8 cellular contexts compared by ENCODE assay signal in the genomic region with DNA sequence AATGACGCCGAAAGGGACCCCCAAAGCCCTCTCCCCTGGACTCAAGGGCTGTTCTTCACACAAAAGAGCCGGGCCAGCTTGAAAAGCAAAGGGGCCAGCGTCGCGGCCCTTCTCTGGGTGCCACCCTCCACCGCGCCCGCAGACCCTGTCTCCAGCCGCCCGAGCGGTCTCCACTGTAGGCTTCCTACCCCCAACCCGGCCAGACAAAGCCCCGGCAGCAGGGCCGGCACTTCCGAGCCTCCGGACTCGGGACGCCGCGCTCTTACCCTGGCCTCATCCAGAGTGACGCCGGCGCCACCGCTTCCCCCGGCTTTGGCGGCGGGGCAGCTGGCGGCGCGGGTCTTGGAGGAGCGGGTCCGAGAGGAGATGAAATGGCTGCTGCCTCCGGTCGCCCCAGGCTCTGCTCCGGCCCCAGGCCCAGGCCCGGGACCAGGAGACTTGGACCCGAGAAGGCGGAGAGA. TPM values are rescaled to one million over a fixed set of nuclear protein-coding genes. Genes with fewer than 3 reads are reported as not detected.
DNase-seq lines count a peak whose midpoint lies in the region; ATAC-seq and TF ChIP-seq lines count a peak whose summit lies in the region.

No MANE protein-coding gene starts in this region.

- H3K4me3 ChIP-seq in liver (ENCODE audit: low read depth in 1 of 3, low read length in 3 of 3): peak overlapping the region; percentile 87 to 91 (median 90)

- H3K27me3 ChIP-seq in liver (ENCODE audit: control insufficient read depth in 4 of 4, insufficient read depth in 4 of 4, low read length in 3 of 4): no peaks in the 10 kb centered on the region

- DNase-seq in AG20443 (ENCODE audit: low spot score) (peak; percentile 58), T follicular helper cell (ENCODE audit: low read depth) (peak; percentile 2), cerebellum (ENCODE audit: low spot score) (peak; percentile 44), GM19240 (ENCODE audit: insufficient read length, low spot score) (no peak)
- DNase-seq in stimulated activated naive CD4-positive, alpha-beta T cell treated with Interleukin-2 at 50 U/mL for 16 hours (lab: John Stamatoyannopoulos, UW): peak; percentile 40

- H3K4me1 ChIP-seq in liver (ENCODE audit: control insufficient read depth in 4 of 4, insufficient read depth in 4 of 4, low read length in 3 of 4): peaks cover 2 to 28% (median 18%) of the 10 kb centered on the region in 4 donors

- TF ChIP-seq CTCF in liver (IDR thresholded peaks at IDR 0.05; ENCODE audit: low read depth, low read length, missing input control): no peak

- TF ChIP-seq RAD21 in liver (IDR thresholded peaks at IDR 0.05): no peak

- H3K9ac ChIP-seq in liver (ENCODE audit: low read depth in 1 of 2, low read length in 2 of 2): peak overlapping the region; percentile 93 to 96

- H3K36me3 ChIP-seq in liver (ENCODE audit: control insufficient read depth in 4 of 4, insufficient read depth in 3 of 4, low read depth in 1 of 4, low read length in 3 of 4): no peaks in the 10 kb centered on the region

- under 1% methylated on average over 39 of the region's 39 CpGs for WGBS in liver

- H3K9me3 ChIP-seq in liver (ENCODE audit: control insufficient read depth in 4 of 4, low read length in 3 of 4): no peaks in the 10 kb centered on the region

- ATAC-seq in GM19023 (IDR thresholded peaks at IDR 0.05; ENCODE audit: unreplicated experiment) (peak; percentile 27), HG03139 (IDR thresholded peaks at IDR 0.05; ENCODE audit: unreplicated experiment) (peak; percentile 14)

- peak overlapping the region; percentile 82 to 99 for H3K27ac ChIP-seq in liver (ENCODE audit: low read depth in 1 of 2, low read length in 2 of 2)

TF ChIP-seq in liver, 16 proteins besides CTCF, POLR2A, EP300 and RAD21:
- TF ChIP-seq EGR1 (IDR thresholded peaks at IDR 0.05; ENCODE audit: low read depth in 2 of 2): no peak
- peak in 1 of 2 donors; percentile 8 for TF ChIP-seq HNF4A (conservative IDR thresholded peaks at IDR 0.05)

RNA-seq across cellular contexts. Expression of gene ATAD2B, which starts 0.6 kb away (rescaled TPM):
- total RNA-seq in cerebellum (67.6 TPM), liver (10 to 100 TPM; 16.1 to 16.2 TPM)
- polyA plus RNA-seq in liver: 1 to 10 TPM; 2.3 to 6.8 TPM

RNA-seq across cellular contexts. Expression of gene UBXN2A, which starts 13.9 kb away (rescaled TPM):
- total RNA-seq in cerebellum (29.3 TPM), liver (1 to 10 TPM; 4.9 to 6.3 TPM)
- polyA plus RNA-seq in liver: 1 to 10 TPM; 2.7 to 4.8 TPM
